In the genomic region with DNA sequence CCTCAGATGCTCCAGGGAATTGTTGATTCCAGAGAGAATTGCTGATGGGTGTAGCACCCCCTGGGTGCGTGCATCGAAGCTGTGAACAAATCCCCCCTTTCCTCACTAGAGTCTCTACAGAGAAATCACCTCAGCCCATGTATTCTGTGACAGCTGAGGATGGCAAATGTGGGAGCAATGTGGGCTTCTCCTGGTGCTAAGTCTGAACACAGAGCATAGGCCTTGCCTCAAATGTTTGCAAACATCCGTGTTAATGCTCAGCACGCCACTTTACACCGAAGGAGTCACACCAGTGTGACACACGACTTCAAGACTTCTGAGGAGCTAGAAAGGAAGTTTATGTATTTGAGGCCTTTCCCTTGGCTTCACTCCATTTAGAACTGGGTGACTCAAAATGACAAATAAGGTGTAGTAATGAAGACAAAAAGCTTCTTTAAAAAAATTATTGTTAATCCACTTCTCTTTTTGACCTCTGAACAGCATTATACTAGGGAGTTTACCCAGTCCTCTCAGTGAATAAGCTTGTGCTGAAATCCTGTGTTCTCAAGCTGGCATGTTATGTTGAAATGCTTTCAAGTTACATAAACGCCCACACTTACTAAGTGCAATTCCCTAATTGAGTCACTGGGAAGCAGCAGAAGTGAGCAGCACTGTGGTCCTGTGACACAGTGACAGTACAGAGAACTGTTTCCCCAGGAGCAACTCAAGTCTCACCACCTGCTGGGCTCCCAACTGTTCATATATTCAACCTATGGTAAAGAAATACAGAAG, we compare ENCODE assay signal across 9 cellular contexts.
DNase-seq lines count a peak whose midpoint lies in the region; ATAC-seq and TF ChIP-seq lines count a peak whose summit lies in the region.
"Had no signal": no experiment of that assay in that cellular context is flagged by ENCODE, and none has a peak within 500 bp of the region (broad histone marks: within the 10 kb centered on the region; RNA-seq: fewer than 3 reads in every experiment).

No MANE protein-coding gene starts in this region.

- intact Hi-C loops in MCF 10A (cut with micrococcal nuclease), result no loop called here

- POLR2A ChIA-PET in MCF 10A (lab: Yijun Ruan, JAX), result interaction anchor here (0.5 to 1.0 kb wide), 6 partner anchors 12 to 1606 kb away, joined by 3 to 4 read pairs (median 3); no protein-coding TSS in a partner anchor

- ATAC-seq in stimulated activated naive B cell treated with anti-CD40 and anti-IgM and Interleukin-4, amounts not matched to agents 10 μg/mL and 1 μg/mL and 100 μg/mL, for 72 hours (replicated peaks), result peak; percentile 84

- H3K27ac Mint-ChIP-seq in MCF 10A (ENCODE audit: low read depth, unreplicated experiment), result peak overlapping the region; percentile 47
- no peak overlapping the region for H3K27ac Mint-ChIP-seq in stimulated activated naive B cell treated with anti-CD40 and anti-IgM and Interleukin-4, amounts not matched to agents 10 μg/mL and 1 μg/mL and 100 μg/mL, for 72 hours
- H3K27ac Mint-ChIP-seq: activated naive CD8-positive, alpha-beta T cell had no signal

- H3K4me3 Mint-ChIP-seq in MCF 10A (ENCODE audit: unreplicated experiment), result no peak overlapping the region
- no peak overlapping the region for H3K4me3 Mint-ChIP-seq in stimulated activated naive B cell treated with anti-CD40 and anti-IgM and Interleukin-4, amounts not matched to agents 10 μg/mL and 1 μg/mL and 100 μg/mL, for 72 hours
- H3K4me3 Mint-ChIP-seq: activated naive CD8-positive, alpha-beta T cell had no signal

- no peaks in the 10 kb centered on the region for H3K36me3 Mint-ChIP-seq in MCF 10A (ENCODE audit: insufficient read depth, unreplicated experiment)
- H3K36me3 Mint-ChIP-seq in stimulated activated naive B cell treated with anti-CD40 and anti-IgM and Interleukin-4, amounts not matched to agents 10 μg/mL and 1 μg/mL and 100 μg/mL, for 72 hours, result no peaks in the 10 kb centered on the region
- H3K36me3 Mint-ChIP-seq: activated naive CD8-positive, alpha-beta T cell had no signal

- H3K27me3 ChIP-seq in kidney epithelial cell (ENCODE audit: control insufficient read depth, insufficient read depth, low read length), result no peaks in the 10 kb centered on the region

- no peaks in the 10 kb centered on the region for H3K36me3 ChIP-seq in kidney epithelial cell (ENCODE audit: control insufficient read depth, insufficient read depth, low read length)

- no peaks in the 10 kb centered on the region for H3K27me3 Mint-ChIP-seq in MCF 10A (ENCODE audit: insufficient read depth, unreplicated experiment)
- peaks cover 0 to 5% of the 10 kb centered on the region in 2 donors for H3K27me3 Mint-ChIP-seq in stimulated activated naive B cell treated with anti-CD40 and anti-IgM and Interleukin-4, amounts not matched to agents 10 μg/mL and 1 μg/mL and 100 μg/mL, for 72 hours
- H3K27me3 Mint-ChIP-seq: activated naive CD8-positive, alpha-beta T cell had no signal

- H3K4me1 Mint-ChIP-seq in MCF 10A (ENCODE audit: insufficient read depth, unreplicated experiment), result peaks cover 7% of the 10 kb centered on the region
- H3K4me1 Mint-ChIP-seq in stimulated activated naive B cell treated with anti-CD40 and anti-IgM and Interleukin-4, amounts not matched to agents 10 μg/mL and 1 μg/mL and 100 μg/mL, for 72 hours, result peaks cover 6 to 33% of the 10 kb centered on the region in 2 donors

- H3K4me3 ChIP-seq in HFF-Myc (replicated peaks; ENCODE audit: low read depth, low read length), result no peak overlapping the region
- no peak overlapping the region for H3K4me3 ChIP-seq in kidney epithelial cell (ENCODE audit: low read depth, low read length)

- TF ChIP-seq CTCF in HFF-Myc (IDR thresholded peaks at IDR 0.05; ENCODE audit: low read depth, low read length, missing control alignments) (no peak), MCF 10A (IDR thresholded peaks at IDR 0.05; ENCODE audit: unreplicated experiment) (no peak), kidney epithelial cell (IDR thresholded peaks at IDR 0.05; ENCODE audit: insufficient read depth, low read length, poor library complexity, severe bottlenecking) (peak; percentile 11)

- CTCF ChIA-PET in MCF 10A (lab: Yijun Ruan, JAX), result interaction anchor here (0.5 to 1.5 kb wide), 6 partner anchors 56 to 1403 kb away, joined by 3 to 6 read pairs (median 3); no protein-coding TSS in a partner anchor

- no peaks in the 10 kb centered on the region for H3K9me3 Mint-ChIP-seq in MCF 10A (ENCODE audit: unreplicated experiment)
- H3K9me3 Mint-ChIP-seq in stimulated activated naive B cell treated with anti-CD40 and anti-IgM and Interleukin-4, amounts not matched to agents 10 μg/mL and 1 μg/mL and 100 μg/mL, for 72 hours, result peaks cover 0 to 1% of the 10 kb centered on the region in 2 donors

- peak; percentile 26 for DNase-seq in activated CD4-positive, alpha-beta T cell treated with anti-CD3 and anti-CD28 coated beads for 48 hours
- DNase-seq in activated CD4-positive, alpha-beta T cell treated with anti-CD3 and anti-CD28 coated beads for 4 hours, result no peak
- peak; percentile 50 for DNase-seq in HFF-Myc (ENCODE audit: extremely low read depth, low read depth)
- peak; percentile 98 for DNase-seq in MV-4-11 (lab: John Stamatoyannopoulos, UW)
- DNase-seq in MCF 10A (ENCODE audit: unreplicated experiment), result peak; percentile 82
- DNase-seq in kidney epithelial cell (ENCODE audit: low read depth), result peak; percentile 65
- peak; percentile 22 for DNase-seq in stimulated activated naive B cell treated with anti-CD40 and anti-IgM and Interleukin-4, amounts not matched to agents 10 μg/mL and 1 μg/mL and 100 μg/mL, for 72 hours
- no peak for DNase-seq in activated effector memory CD4-positive, alpha-beta T cell treated with anti-CD3 and anti-CD28 coated beads, Interleukin-2, amount 50 U/mL, for 16 hours

- BruUV-seq in MCF 10A (replicated peaks; lab: Mats Ljungman, UMichigan), result no TSS peak

Comparison
In these comparisons a context has a peak if more than half of its experiments do, and no peak if none do; other contexts are left out.
1. DNase-seq: peak in activated CD4-positive, alpha-beta T cell treated with anti-CD3 and anti-CD28 coated beads for 48 hours (single experiment), HFF-Myc (single experiment), MV-4-11 (single experiment), MCF 10A (single experiment), kidney epithelial cell (single experiment) and stimulated activated naive B cell treated with anti-CD40 and anti-IgM and Interleukin-4, amounts not matched to agents 10 μg/mL and 1 μg/mL and 100 μg/mL, for 72 hours (single experiment); none in activated CD4-positive, alpha-beta T cell treated with anti-CD3 and anti-CD28 coated beads for 4 hours (0 of 2) and activated effector memory CD4-positive, alpha-beta T cell treated with anti-CD3 and anti-CD28 coated beads, Interleukin-2, amount 50 U/mL, for 16 hours (single experiment).